1 cellular context compared by ENCODE assay signal in genomic region chr17:35242805-35243458, GRCh38.
TF ChIP-seq lines count a peak whose summit lies in the region.

Gene SLFN5, plus strand, starts transcription at chr17:35243072. Its CDS starts 15,619 bp downstream, at chr17:35258691.

TF ChIP-seq in HepG2, 621 proteins besides CTCF, POLR2A, EP300 and RAD21 (continued from another document and continues in another):
- no peak for TF ChIP-seq ZNF280B (CRISPR knock-in tag; IDR thresholded peaks at IDR 0.05; ENCODE audit: borderline replicate concordance)
- TF ChIP-seq ELF4 (CRISPR knock-in tag; IDR thresholded peaks at IDR 0.05; ENCODE audit: borderline replicate concordance), result no peak
- no peak for TF ChIP-seq GZF1 (CRISPR knock-in tag; IDR thresholded peaks at IDR 0.05)
- TF ChIP-seq ELF3 (CRISPR knock-in tag; IDR thresholded peaks at IDR 0.05), result 0 out of 2 replicates have a peak, but pooled peaks have one; percentile 23
- no peak for TF ChIP-seq MEIS2 (CRISPR knock-in tag; IDR thresholded peaks at IDR 0.05)
- TF ChIP-seq ZNF296 (CRISPR knock-in tag; conservative IDR thresholded peaks at IDR 0.05), result no peak
- no peak for TF ChIP-seq ZNF879 (CRISPR knock-in tag; IDR thresholded peaks at IDR 0.05)
- TF ChIP-seq ATF3 (CRISPR knock-in tag; IDR thresholded peaks at IDR 0.05), result no peak
- no peak for TF ChIP-seq ZFAT (CRISPR knock-in tag; conservative IDR thresholded peaks at IDR 0.05)
- peak; percentile 40 for TF ChIP-seq ELF1 (CRISPR knock-in tag; IDR thresholded peaks at IDR 0.05)
- TF ChIP-seq KDM5B (CRISPR knock-in tag; IDR thresholded peaks at IDR 0.05; ENCODE audit: borderline replicate concordance), result no peak
- no peak for TF ChIP-seq ZNF232 (CRISPR knock-in tag; IDR thresholded peaks at IDR 0.05; ENCODE audit: borderline replicate concordance)
- TF ChIP-seq CCDC6 (CRISPR knock-in tag; IDR thresholded peaks at IDR 0.05), result no peak
- TF ChIP-seq GTF2F1 (IDR thresholded peaks at IDR 0.05; ENCODE audit: low read length), result no peak
- 0 out of 2 replicates have a peak, but pooled peaks have one; percentile 37 for TF ChIP-seq REPIN1 (CRISPR knock-in tag; IDR thresholded peaks at IDR 0.05; ENCODE audit: borderline replicate concordance, low read depth)
- no peak for TF ChIP-seq ZNF703 (CRISPR knock-in tag; IDR thresholded peaks at IDR 0.05; ENCODE audit: borderline replicate concordance)
- TF ChIP-seq ZNF850 (CRISPR knock-in tag; conservative IDR thresholded peaks at IDR 0.05), result no peak
- TF ChIP-seq ZNF570 (CRISPR knock-in tag; IDR thresholded peaks at IDR 0.05; ENCODE audit: borderline replicate concordance), result no peak
- no peak for TF ChIP-seq BRD4 (CRISPR knock-in tag; IDR thresholded peaks at IDR 0.05)
- TF ChIP-seq THAP7 (CRISPR knock-in tag; IDR thresholded peaks at IDR 0.05), result no peak
- TF ChIP-seq ZNF446 (CRISPR knock-in tag; IDR thresholded peaks at IDR 0.05), result no peak
- TF ChIP-seq ZNF317 (CRISPR knock-in tag; IDR thresholded peaks at IDR 0.05), result no peak
- TF ChIP-seq IKZF1 (IDR thresholded peaks at IDR 0.05), result no peak
- no peak for TF ChIP-seq ZNF335 (CRISPR knock-in tag; IDR thresholded peaks at IDR 0.05)
- TF ChIP-seq CHD2 (IDR thresholded peaks at IDR 0.05; ENCODE audit: low read depth, low read length), result no peak
- no peak for TF ChIP-seq ZBTB26 (CRISPR knock-in tag; IDR thresholded peaks at IDR 0.05; ENCODE audit: borderline replicate concordance)
- no peak for TF ChIP-seq ZNF121 (CRISPR knock-in tag; IDR thresholded peaks at IDR 0.05)
- no peak for TF ChIP-seq REL (CRISPR knock-in tag; conservative IDR thresholded peaks at IDR 0.05)
- TF ChIP-seq ZNF142 (CRISPR knock-in tag; IDR thresholded peaks at IDR 0.05), result no peak
- no peak for TF ChIP-seq RFXANK (CRISPR knock-in tag; IDR thresholded peaks at IDR 0.05)
- no peak for TF ChIP-seq CENPBD1 (CRISPR knock-in tag; IDR thresholded peaks at IDR 0.05; ENCODE audit: borderline replicate concordance, low read depth)
- no peak for TF ChIP-seq ZNF678 (CRISPR knock-in tag; IDR thresholded peaks at IDR 0.05)
- no peak for TF ChIP-seq STAG1 (CRISPR knock-in tag; IDR thresholded peaks at IDR 0.05)
- no peak for TF ChIP-seq FOXK1 (CRISPR knock-in tag; IDR thresholded peaks at IDR 0.05; ENCODE audit: borderline replicate concordance, low read depth)
- peak; percentile 63; the same call in 1 of the 2 replicates for TF ChIP-seq DR1 (CRISPR knock-in tag; IDR thresholded peaks at IDR 0.05)
- peak; percentile 30; the same call in 1 of the 2 replicates for TF ChIP-seq ZNF788 (CRISPR knock-in tag; IDR thresholded peaks at IDR 0.05; ENCODE audit: borderline replicate concordance)
- TF ChIP-seq ZNF749 (CRISPR knock-in tag; IDR thresholded peaks at IDR 0.05; ENCODE audit: borderline replicate concordance), result no peak
- TF ChIP-seq RAD51 (IDR thresholded peaks at IDR 0.05; ENCODE audit: borderline replicate concordance), result no peak
- TF ChIP-seq POLR2G (IDR thresholded peaks at IDR 0.05; ENCODE audit: low read depth, low read length), result peak; percentile 48; the same call in 1 of the 2 replicates
- no peak for TF ChIP-seq ZNF496 (CRISPR knock-in tag; IDR thresholded peaks at IDR 0.05; ENCODE audit: insufficient replicate concordance)
- peak; percentile 83 for TF ChIP-seq SP2 (CRISPR knock-in tag; IDR thresholded peaks at IDR 0.05)
- no peak for TF ChIP-seq ZBTB44 (CRISPR knock-in tag; IDR thresholded peaks at IDR 0.05)
- no peak for TF ChIP-seq PAXIP1 (CRISPR knock-in tag; conservative IDR thresholded peaks at IDR 0.05)
- no peak for TF ChIP-seq MLX (CRISPR knock-in tag; IDR thresholded peaks at IDR 0.05)
- peak; percentile 92 for TF ChIP-seq DRAP1 (CRISPR knock-in tag; IDR thresholded peaks at IDR 0.05)
- no peak for TF ChIP-seq ZNF766 (CRISPR knock-in tag; IDR thresholded peaks at IDR 0.05; ENCODE audit: borderline replicate concordance)
- TF ChIP-seq ZNF33B (CRISPR knock-in tag; IDR thresholded peaks at IDR 0.05), result no peak
- TF ChIP-seq SNAPC5 (CRISPR knock-in tag; IDR thresholded peaks at IDR 0.05; ENCODE audit: borderline replicate concordance), result no peak
- no peak for TF ChIP-seq KMT2B (CRISPR knock-in tag; IDR thresholded peaks at IDR 0.05)
- TF ChIP-seq MAZ (IDR thresholded peaks at IDR 0.05; ENCODE audit: borderline replicate concordance, low read depth, low read length), result no peak
- TF ChIP-seq MAZ (CRISPR knock-in tag; IDR thresholded peaks at IDR 0.05; ENCODE audit: low read depth), result 0 out of 2 replicates have a peak, but pooled peaks have one; percentile 49
- TF ChIP-seq ZNF878 (CRISPR knock-in tag; IDR thresholded peaks at IDR 0.05), result no peak
- TF ChIP-seq ZSCAN12 (CRISPR knock-in tag; IDR thresholded peaks at IDR 0.05), result no peak
- TF ChIP-seq SAP130 (CRISPR knock-in tag; IDR thresholded peaks at IDR 0.05; ENCODE audit: low read depth), result peak; percentile 33; the same call in 1 of the 2 replicates
- TF ChIP-seq NCOA2 (CRISPR knock-in tag; IDR thresholded peaks at IDR 0.05), result no peak
- no peak for TF ChIP-seq ZFP82 (CRISPR knock-in tag; IDR thresholded peaks at IDR 0.05; ENCODE audit: borderline replicate concordance)
- TF ChIP-seq PHF8 (CRISPR knock-in tag; IDR thresholded peaks at IDR 0.05), result peak; percentile 40; the same call in 1 of the 2 replicates
